In genomic region chr17:2711608-2712299, GRCh38 we compare ENCODE assay signal across 8 cellular contexts. TPM values are rescaled to one million over a fixed set of nuclear protein-coding genes. Genes with fewer than 3 reads are reported as not detected.
DNase-seq lines count a peak whose midpoint lies in the region; ATAC-seq, FAIRE-seq and TF ChIP-seq lines count a peak whose summit lies in the region.

Gene CLUH, minus strand, starts transcription at chr17:2711764. Its CDS starts 103 bp downstream, at chr17:2711661.

- H3K4me1 Mint-ChIP-seq in WTC11 = peaks cover 36% of the 10 kb centered on the region

- ATAC-seq in GM18870 (IDR thresholded peaks at IDR 0.05; ENCODE audit: unreplicated experiment) = peak; percentile 75
- ATAC-seq in HG03108 (IDR thresholded peaks at IDR 0.05; ENCODE audit: unreplicated experiment) = peak; percentile 66
- ATAC-seq in WTC11 = peak; percentile 38

- CTCF ChIA-PET in AG04450 (lab: Charles Lee) (no interaction called here), WTC11 (lab: Charles Lee) (interaction anchor here (1.1 to 2.0 kb wide), 4 partner anchors 12 to 66 kb away, joined by 4 to 10 read pairs (median 6); partner anchors contain the start of gene CCDC92B)

- H3K9me3 Mint-ChIP-seq in WTC11 = no peaks in the 10 kb centered on the region

- DNase-seq in AG04450 (ENCODE audit: low read depth, low spot score) = peak; percentile 91
- DNase-seq in NCI-H226 = peak; percentile 92
- DNase-seq in WTC11 (ENCODE audit: low spot score) = peak; percentile 62
- DNase-seq in bronchial epithelial cell (ENCODE audit: low read depth) = peak; percentile 86
- peak; percentile 96 for DNase-seq in inferior parietal cortex (ENCODE audit: extremely low spot score)
- peak; percentile 92 for DNase-seq in smooth muscle cell of the brain vasculature (ENCODE audit: low read depth, low spot score)

- H3K9me3 ChIP-seq in AG04450 (ENCODE audit: control insufficient read depth, insufficient read depth, low read length) = no peaks in the 10 kb centered on the region

- H3K27me3 Mint-ChIP-seq in WTC11 (ENCODE audit: low read depth) = peaks cover 7% of the 10 kb centered on the region

- no peak for TF ChIP-seq CTCF in AG04450 (IDR thresholded peaks at IDR 0.05; ENCODE audit: low read depth, low read length)
- TF ChIP-seq CTCF in WTC11 (IDR thresholded peaks at IDR 0.05) = no peak
- TF ChIP-seq CTCF in bronchial epithelial cell (IDR thresholded peaks at IDR 0.05; ENCODE audit: insufficient read depth, low read length, severe bottlenecking) = no peak

- H3K27me3 ChIP-seq in AG04450 (ENCODE audit: control insufficient read depth, insufficient read depth, low read length) = no peaks in the 10 kb centered on the region
- no peaks in the 10 kb centered on the region for H3K27me3 ChIP-seq in bronchial epithelial cell (ENCODE audit: control insufficient read depth, insufficient read depth, low read length)

- no peak within 1 kb of the TSS for H3K27ac ChIP-seq in AG04450 (ENCODE audit: low read depth, low read length)

- H3K4me3 Mint-ChIP-seq in WTC11 = peak within 1 kb of the TSS; percentile 76

- peak within 1 kb of the TSS; percentile 74 for H3K4me3 ChIP-seq in AG04450 (ENCODE audit: low read depth, low read length)
- H3K4me3 ChIP-seq in bronchial epithelial cell (ENCODE audit: low read depth, low read length) = peak within 1 kb of the TSS; percentile 80

- H3K36me3 Mint-ChIP-seq in WTC11 = no peaks in the 10 kb centered on the region

- peak within 1 kb of the TSS; percentile 88 for H3K27ac Mint-ChIP-seq in WTC11

- POLR2A ChIA-PET in AG04450 (lab: Yijun Ruan, JAX) = no interaction called here
- POLR2A ChIA-PET in WTC11 (lab: Charles Lee) = no interaction called here

- peaks cover 3% of the 10 kb centered on the region for H3K36me3 ChIP-seq in bronchial epithelial cell (ENCODE audit: control insufficient read depth, insufficient read depth, low read length)

- FAIRE-seq in bronchial epithelial cell (lab: Jason Lieb, UNC) = no peak

TF ChIP-seq in WTC11, 78 proteins besides CTCF, POLR2A, EP300 and RAD21 (continues in another document):
- TF ChIP-seq SMAD3 (CRISPR knock-in tag; IDR thresholded peaks at IDR 0.05; ENCODE audit: borderline replicate concordance) = no peak
- no peak for TF ChIP-seq IRF2 (CRISPR knock-in tag; IDR thresholded peaks at IDR 0.05; ENCODE audit: borderline replicate concordance, low read depth)
- TF ChIP-seq ESRRA (CRISPR knock-in tag; IDR thresholded peaks at IDR 0.05; ENCODE audit: borderline replicate concordance) = no peak
- no peak for TF ChIP-seq E2F4 (CRISPR knock-in tag; IDR thresholded peaks at IDR 0.05; ENCODE audit: borderline replicate concordance, low read depth)
- TF ChIP-seq E2F1 (CRISPR knock-in tag; IDR thresholded peaks at IDR 0.05) = no peak
- TF ChIP-seq NR2C2 (CRISPR knock-in tag; IDR thresholded peaks at IDR 0.05) = peak; percentile 88
- peak; percentile 93 for TF ChIP-seq USF2 (CRISPR knock-in tag; IDR thresholded peaks at IDR 0.05)
- TF ChIP-seq MAX (CRISPR knock-in tag; IDR thresholded peaks at IDR 0.05) = peak; percentile 27; the same call in 1 of the 2 replicates
- TF ChIP-seq JAZF1 (CRISPR knock-in tag; IDR thresholded peaks at IDR 0.05) = no peak
- TF ChIP-seq HMGA2 (CRISPR knock-in tag; IDR thresholded peaks at IDR 0.05) = no peak
- no peak for TF ChIP-seq TP53 (CRISPR knock-in tag; IDR thresholded peaks at IDR 0.05)
- no peak for TF ChIP-seq SMAD4 (CRISPR knock-in tag; IDR thresholded peaks at IDR 0.05)
- TF ChIP-seq TEAD4 (CRISPR knock-in tag; IDR thresholded peaks at IDR 0.05) = no peak
- TF ChIP-seq ZNF317 (CRISPR knock-in tag; IDR thresholded peaks at IDR 0.05; ENCODE audit: borderline replicate concordance, low read depth) = no peak
- 0 out of 2 replicates have a peak, but pooled peaks have one; percentile 31 for TF ChIP-seq ATF6 (CRISPR knock-in tag; IDR thresholded peaks at IDR 0.05)
- TF ChIP-seq USF1 (CRISPR knock-in tag; IDR thresholded peaks at IDR 0.05) = peak; percentile 90
- no peak for TF ChIP-seq ZNF671 (CRISPR knock-in tag; IDR thresholded peaks at IDR 0.05)
- peak; percentile 58 for TF ChIP-seq SP1 (CRISPR knock-in tag; conservative IDR thresholded peaks at IDR 0.05)
- 0 out of 2 replicates have a peak, but pooled peaks have one; percentile 15 for TF ChIP-seq CREM (CRISPR knock-in tag; IDR thresholded peaks at IDR 0.05)
- no peak for TF ChIP-seq NFYB (CRISPR knock-in tag; conservative IDR thresholded peaks at IDR 0.05; ENCODE audit: low read depth)
- no peak for TF ChIP-seq NR3C1 (CRISPR knock-in tag; conservative IDR thresholded peaks at IDR 0.05; ENCODE audit: low read depth)
- TF ChIP-seq RELA (CRISPR knock-in tag; IDR thresholded peaks at IDR 0.05; ENCODE audit: borderline replicate concordance) = no peak
- TF ChIP-seq GABPB1 (CRISPR knock-in tag; IDR thresholded peaks at IDR 0.05) = peak; percentile 25
- no peak; the same call in 1 of the 2 replicates for TF ChIP-seq ZNF423 (CRISPR knock-in tag; IDR thresholded peaks at IDR 0.05)
- TF ChIP-seq FOXP4 (CRISPR knock-in tag; IDR thresholded peaks at IDR 0.05) = no peak

RNA-seq across cellular contexts. Expression of gene CLUH, which starts in this region (rescaled TPM):
- polyA plus RNA-seq in AG04450 (2011; rRNA removed) = 7.1 and 9.0 TPM in 2 replicates
- 9.5 and 12.0 TPM in 2 replicates for polyA minus RNA-seq in AG04450 (2011; rRNA and poly(A)+ RNA removed)
- total RNA-seq in WTC11 (2021) (79.8 to 105 TPM (median 83.1 TPM) in 3 replicates), bronchial epithelial cell (41.3 and 41.9 TPM in 2 replicates)
